Comparison of ENCODE assay signal across 9 cellular contexts in the genomic region with DNA sequence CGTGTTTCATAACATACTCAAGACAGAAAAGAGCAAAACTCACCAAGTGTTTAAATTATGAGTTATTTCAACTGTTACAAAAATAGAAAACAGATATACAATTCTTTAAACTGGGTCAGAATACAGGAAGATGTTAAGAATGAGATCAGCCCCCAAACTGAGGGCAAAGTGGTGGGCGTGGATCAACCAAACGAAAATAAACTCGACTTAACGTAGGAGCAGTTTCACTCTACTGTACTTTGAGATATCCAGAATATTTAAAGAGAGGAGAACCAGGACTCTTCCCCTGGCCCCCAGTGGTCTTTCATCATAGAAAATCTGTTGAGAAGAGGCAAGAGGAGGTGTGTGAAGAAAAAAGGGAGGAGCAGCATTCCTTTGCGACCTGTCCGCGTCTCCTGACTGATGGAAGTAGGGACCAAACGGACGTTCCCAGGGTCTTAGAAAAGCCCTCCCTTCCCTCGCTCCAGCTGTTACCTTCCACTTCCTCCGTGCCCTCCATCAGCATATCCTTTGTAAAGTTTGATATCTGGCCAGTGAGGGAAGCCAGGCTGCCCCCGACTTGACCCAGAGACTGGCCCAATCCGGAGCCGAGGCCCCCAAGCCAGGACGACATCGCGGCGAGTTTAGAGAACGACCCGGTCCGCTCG. TPM values are rescaled to one million over a fixed set of nuclear protein-coding genes. Genes with fewer than 3 reads are reported as not detected.
DNase-seq lines count a peak whose midpoint lies in the region; ATAC-seq, FAIRE-seq and TF ChIP-seq lines count a peak whose summit lies in the region.
"Had no signal": no experiment of that assay in that cellular context is flagged by ENCODE, and none has a peak within 500 bp of the region (broad histone marks: within the 10 kb centered on the region; RNA-seq: fewer than 3 reads in every experiment).

No MANE protein-coding gene starts in this region.

- peak overlapping the region; percentile 90 to 95 for H3K4me3 Mint-ChIP-seq in stimulated activated naive B cell treated with anti-CD40 and anti-IgM and Interleukin-4, amounts not matched to agents 10 μg/mL and 1 μg/mL and 100 μg/mL, for 72 hours

- H3K27ac ChIP-seq in Karpas-422 (ENCODE audit: low read length), result peak overlapping the region; percentile 60
- peak overlapping the region; percentile 97 for H3K27ac ChIP-seq in HepG2 (ENCODE audit: extremely low read length, insufficient read depth, low read length)

- POLR2A ChIA-PET in HepG2 (lab: Yijun Ruan, JAX), result interaction anchor here (0.7 to 2.8 kb wide), 8 partner anchors 11 to 756 kb away, joined by 3 to 25 read pairs (median 4); a partner anchor contains a TSS

- TSS peak; percentile 80 for BruUV-seq in HepG2 (replicated peaks; lab: Mats Ljungman, UMichigan)

- H3K9me3 ChIP-seq in Karpas-422 (ENCODE audit: low read length) (no peaks in the 10 kb centered on the region), HepG2 (ENCODE audit: low read length) (no peaks in the 10 kb centered on the region)

- H3K9ac ChIP-seq in Karpas-422 (ENCODE audit: low read length) (peak overlapping the region; percentile 90), HepG2 (ENCODE audit: insufficient read depth, low read depth, low read length) (peak overlapping the region; percentile 98)

- H3K9me3 Mint-ChIP-seq in stimulated activated naive B cell treated with anti-CD40 and anti-IgM and Interleukin-4, amounts not matched to agents 10 μg/mL and 1 μg/mL and 100 μg/mL, for 72 hours, result no peaks in the 10 kb centered on the region

- peaks cover 16 to 29% of the 10 kb centered on the region in 2 donors for H3K4me1 Mint-ChIP-seq in stimulated activated naive B cell treated with anti-CD40 and anti-IgM and Interleukin-4, amounts not matched to agents 10 μg/mL and 1 μg/mL and 100 μg/mL, for 72 hours

- peaks cover 3 to 5% of the 10 kb centered on the region in 2 donors for H3K36me3 Mint-ChIP-seq in stimulated activated naive B cell treated with anti-CD40 and anti-IgM and Interleukin-4, amounts not matched to agents 10 μg/mL and 1 μg/mL and 100 μg/mL, for 72 hours

- H2AFZ ChIP-seq in Karpas-422 (ENCODE audit: low read length) (peak overlapping the region; percentile 52), HepG2 (ENCODE audit: low read length) (no peak overlapping the region)

- CTCF ChIA-PET in HepG2 (lab: Yijun Ruan, JAX; ENCODE audit: low intra/inter-chr PET ratio, low total read pairs), result no interaction called here

- WGBS in HepG2 (ENCODE audit: low lambda C conversion rate), result 1% methylated on average over 17 of the region's 23 CpGs

- no peaks in the 10 kb centered on the region for H3K27me3 Mint-ChIP-seq in stimulated activated naive B cell treated with anti-CD40 and anti-IgM and Interleukin-4, amounts not matched to agents 10 μg/mL and 1 μg/mL and 100 μg/mL, for 72 hours

- TF ChIP-seq CTCF in choroid plexus epithelial cell (conservative IDR thresholded peaks at IDR 0.05; ENCODE audit: low read depth, low read length) (no peak), HepG2 (CRISPR knock-in tag; IDR thresholded peaks at IDR 0.05) (no peak)

- peaks cover 33% of the 10 kb centered on the region for H3K4me1 ChIP-seq in Karpas-422 (ENCODE audit: low read length)
- H3K4me1 ChIP-seq in HepG2 (ENCODE audit: insufficient read depth, low read length), result peaks cover 49% of the 10 kb centered on the region

- no peak for TF ChIP-seq RAD21 in HepG2 (CRISPR knock-in tag; IDR thresholded peaks at IDR 0.05)

- ATAC-seq in GM21786 (IDR thresholded peaks at IDR 0.05; ENCODE audit: unreplicated experiment), result peak; percentile 5
- ATAC-seq in HepG2, result peak; percentile 72
- ATAC-seq in stimulated activated naive B cell treated with anti-CD40 and anti-IgM and Interleukin-4, amounts not matched to agents 10 μg/mL and 1 μg/mL and 100 μg/mL, for 72 hours (replicated peaks), result peak in 1 of 2 donors; percentile 19

- H3K36me3 ChIP-seq in Karpas-422 (ENCODE audit: insufficient read depth, low read length) (no peaks in the 10 kb centered on the region), HepG2 (replicated peaks in 1 of 2; ENCODE audit: control insufficient read depth in 1 of 2, insufficient read depth in 2 of 2, low read length in 2 of 2) (no peaks in the 10 kb centered on the region)

- no peaks in the 10 kb centered on the region for H3K9me2 ChIP-seq in Karpas-422 (replicated peaks; ENCODE audit: insufficient read depth, low read length)

- H3K27me3 ChIP-seq in Karpas-422 (ENCODE audit: low read length) (no peaks in the 10 kb centered on the region), HepG2 (ENCODE audit: control insufficient read depth in 1 of 2, insufficient read depth in 2 of 2, low read length in 2 of 2) (no peaks in the 10 kb centered on the region; a peak in 2 of 5 replicates)

- TF ChIP-seq POLR2A in HepG2 (IDR thresholded peaks at IDR 0.05; ENCODE audit: insufficient read depth in 1 of 2, low read depth in 2 of 2, low read length in 2 of 2), result no peak

- in situ Hi-C loops in HepG2 (cut with HindIII; ENCODE audit: extremely low pct_ligation_motif_present, low pct_unique_long_range_greater_than_20kb), result no loop called here

- FAIRE-seq in HepG2 (lab: Jason Lieb, UNC), result peak; percentile 66
- FAIRE-seq: endometrium had no signal

- peak; percentile 90 for DNase-seq in ELR (ENCODE audit: low read depth)
- DNase-seq in Karpas-422, result peak; percentile 76
- peak; percentile 15 for DNase-seq in SK-N-DZ (ENCODE audit: low spot score)
- peak; percentile 86 for DNase-seq in choroid plexus epithelial cell (ENCODE audit: low read depth)
- peak; percentile 77 for DNase-seq in HepG2 (ENCODE audit: low spot score)
- no peak for DNase-seq in stimulated activated naive B cell treated with anti-CD40 and anti-IgM and Interleukin-4, amounts not matched to agents 10 μg/mL and 1 μg/mL and 100 μg/mL, for 72 hours
- DNase-seq in SKM-1 treated with dmso at 0.1 percent for 144 hours (lab: John Stamatoyannopoulos, UW; ENCODE audit: unreplicated experiment), result no peak

- H3K27ac Mint-ChIP-seq in stimulated activated naive B cell treated with anti-CD40 and anti-IgM and Interleukin-4, amounts not matched to agents 10 μg/mL and 1 μg/mL and 100 μg/mL, for 72 hours, result peak overlapping the region; percentile 96

- no peak for TF ChIP-seq EP300 in HepG2 (IDR thresholded peaks at IDR 0.05; ENCODE audit: low read depth in 2 of 2, low read length in 2 of 2)
- no peak for TF ChIP-seq EP300 in HepG2 (CRISPR knock-in tag; IDR thresholded peaks at IDR 0.05; ENCODE audit: borderline replicate concordance)

- H4K20me1 ChIP-seq in Karpas-422 (ENCODE audit: insufficient read depth, low read depth, low read length), result peaks cover 8% of the 10 kb centered on the region; the same call in 1 of the 2 replicates
- H4K20me1 ChIP-seq in HepG2 (ENCODE audit: insufficient read depth, low read length), result peaks cover 9% of the 10 kb centered on the region; the same call in 1 of the 2 replicates

- peaks cover 72% of the 10 kb centered on the region for H3K79me2 ChIP-seq in Karpas-422 (ENCODE audit: low read length)
- peaks cover 44% of the 10 kb centered on the region for H3K79me2 ChIP-seq in HepG2 (ENCODE audit: insufficient read depth, low read length)

- H3K4me2 ChIP-seq in Karpas-422 (ENCODE audit: low read depth, low read length, poor library complexity, severe bottlenecking) (peak overlapping the region; percentile 73), HepG2 (ENCODE audit: low read depth, low read length) (peak overlapping the region; percentile 92)

- H3K4me3 ChIP-seq in Karpas-422 (ENCODE audit: low read length), result peak overlapping the region; percentile 89
- peak overlapping the region; percentile 66 for H3K4me3 ChIP-seq in choroid plexus epithelial cell (ENCODE audit: low read depth, low read length)
- H3K4me3 ChIP-seq in HepG2 (replicated peaks in 1 of 3; ENCODE audit: insufficient read depth in 1 of 3, low read depth in 2 of 3, low read length in 3 of 3), result peak overlapping the region; percentile 77 to 91 (median 89)

- intact Hi-C loops in HepG2 (cut with micrococcal nuclease; ENCODE audit: unreplicated experiment), result no loop called here

TF ChIP-seq in HepG2, 621 proteins besides CTCF, POLR2A, EP300 and RAD21 (continues in another document):
- TF ChIP-seq CBX2 (IDR thresholded peaks at IDR 0.05; ENCODE audit: low read depth, low read length) (no peak), CBX2 (CRISPR knock-in tag; IDR thresholded peaks at IDR 0.05; ENCODE audit: low read depth) (no peak), KLF11 (CRISPR knock-in tag; IDR thresholded peaks at IDR 0.05) (no peak)

RNA-seq across cellular contexts. Expression of a gene that starts 0.7 kb away (rescaled TPM):
- total RNA-seq in Karpas-422 (2014; rRNA removed; shearing (Covaris generic); ENCODE audit: low replicate concordance), result 14.9 and 31.6 TPM in 2 replicates
- 2.0 and 2.9 TPM in 2 replicates for polyA plus RNA-seq in SK-N-DZ (2014; cell fraction: cytosol; rRNA removed)
- polyA plus RNA-seq in SK-N-DZ (2014; cell fraction: nucleus; rRNA removed), result 2.8 and 3.0 TPM in 2 replicates
- total RNA-seq in HepG2 (2016; rRNA removed; fragmentation: Illumina TruSeq; extraction: Trizol), result 32.8 and 51.4 TPM in 2 replicates
- 4.5 and 7.6 TPM in 2 replicates for total RNA-seq in HepG2 (2016; cell fraction: cytosol; rRNA removed; fragmentation: Illumina TruSeq; extraction: Trizol; ENCODE audit: low read depth)
- total RNA-seq in HepG2 (2016; cell fraction: insoluble cytoplasmic fraction; rRNA removed; fragmentation: Illumina TruSeq; extraction: Trizol), result 30.2 and 44.1 TPM in 2 replicates
- total RNA-seq in HepG2 (2016; cell fraction: membrane; rRNA removed; fragmentation: Illumina TruSeq; extraction: Trizol), result 8.8 and 11.2 TPM in 2 replicates
- 50.4 and 51.2 TPM in 2 replicates for total RNA-seq in HepG2 (2016; cell fraction: nucleus; rRNA removed; fragmentation: Illumina TruSeq; extraction: Trizol)
- polyA plus RNA-seq in HepG2 (2011; rRNA removed), result 10.5 and 10.9 TPM in 2 replicates
- polyA plus RNA-seq in HepG2 (2011; cell fraction: cytosol; rRNA removed), result 4.2 and 5.2 TPM in 2 replicates
- polyA plus RNA-seq in HepG2 (2011; cell fraction: nucleus; rRNA removed), result 6.4 and 6.6 TPM in 2 replicates
- polyA plus RNA-seq in HepG2 (2012), result 8.6 and 12.1 TPM in 2 replicates
- 2.6 and 3.0 TPM in 2 replicates for polyA plus RNA-seq in HepG2 (2016; cell fraction: cytosol; fragmentation: Illumina TruSeq; extraction: Trizol; ENCODE audit: low read depth)
- polyA plus RNA-seq in HepG2 (2016; cell fraction: insoluble cytoplasmic fraction; fragmentation: Illumina TruSeq; extraction: Trizol; ENCODE audit: low read depth), result 11.0 and 13.4 TPM in 2 replicates
- polyA plus RNA-seq in HepG2 (2016; cell fraction: membrane; fragmentation: Illumina TruSeq; extraction: Trizol; ENCODE audit: low read depth), result 2.5 and 2.9 TPM in 2 replicates
- polyA plus RNA-seq in HepG2 (2016; cell fraction: nucleus; fragmentation: Illumina TruSeq; extraction: Trizol; ENCODE audit: insufficient read depth, low read depth), result 17.1 and 18.5 TPM in 2 replicates
- 41.3 and 64.9 TPM in 2 replicates for polyA minus RNA-seq in HepG2 (2011; rRNA and poly(A)+ RNA removed; ENCODE audit: low replicate concordance)
- 26.4 and 27.7 TPM in 2 replicates for polyA minus RNA-seq in HepG2 (2011; cell fraction: cytosol; rRNA and poly(A)+ RNA removed)
- 37.2 and 66.0 TPM in 2 replicates for polyA minus RNA-seq in HepG2 (2011; cell fraction: nucleus; rRNA and poly(A)+ RNA removed)

Comparison
In these comparisons a context has a peak if more than half of its experiments do, and no peak if none do; other contexts are left out.
1. DNase-seq: peak in ELR (single experiment), Karpas-422 (single experiment), SK-N-DZ (single experiment), choroid plexus epithelial cell (single experiment) and HepG2 (single experiment); none in stimulated activated naive B cell treated with anti-CD40 and anti-IgM and Interleukin-4, amounts not matched to agents 10 μg/mL and 1 μg/mL and 100 μg/mL, for 72 hours (single experiment) and SKM-1 treated with dmso at 0.1 percent for 144 hours (single experiment).
2. Peak in every context shown above with its lines, with median percentiles within 50 percentile points of each other: H3K4me3 ChIP-seq.